Comparison of ENCODE assay signal across 27 cellular contexts in genomic region chr21:40099809-40100208, GRCh38.
"Had no signal": no experiment of that assay in that cellular context is flagged by ENCODE, and none has a peak within 500 bp of the region (broad histone marks: within the 10 kb centered on the region; RNA-seq: fewer than 3 reads in every experiment).

No MANE protein-coding gene starts in this region.

- FAIRE-seq: keratinocyte had no signal

- H3K36me3 ChIP-seq: left lung, lower lobe of right lung, ovary, right atrium auricular region, right lobe of liver, stomach, thyroid gland, transverse colon, upper lobe of left lung, vagina had no signal

- H3K27ac Mint-ChIP-seq: mesothelial cell of epicardium; natural killer cell treated with Interleukin-12 subunit alpha and Interleukin-12 subunit beta and Interleukin-15 and Interleukin-18, amount 100 ng/mL, for 72 hours; progenitor cell of endocrine pancreas; stimulated activated naive B cell treated with anti-CD40 and anti-IgM and Interleukin-4, amounts not matched to agents 10 μg/mL and 1 μg/mL and 100 μg/mL, for 72 hours had no signal

- H3K4me3 Mint-ChIP-seq: mesothelial cell of epicardium; naive B cell; natural killer cell treated with Interleukin-12 subunit alpha and Interleukin-12 subunit beta and Interleukin-15 and Interleukin-18, amount 100 ng/mL, for 72 hours; stimulated activated naive B cell treated with anti-CD40 and anti-IgM and Interleukin-4, amounts not matched to agents 10 μg/mL and 1 μg/mL and 100 μg/mL, for 72 hours had no signal

- H3K36me3 Mint-ChIP-seq: mesothelial cell of epicardium; naive B cell; natural killer cell treated with Interleukin-12 subunit alpha and Interleukin-12 subunit beta and Interleukin-15 and Interleukin-18, amount 100 ng/mL, for 72 hours; stimulated activated naive B cell treated with anti-CD40 and anti-IgM and Interleukin-4, amounts not matched to agents 10 μg/mL and 1 μg/mL and 100 μg/mL, for 72 hours had no signal

- H3K4me1 ChIP-seq: left lung, lower lobe of right lung, right atrium auricular region, right lobe of liver, stomach, testis, thyroid gland, transverse colon, upper lobe of left lung, vagina had no signal

- DNase-seq: hypothalamus; left colon; left lung; lower lobe of right lung; mammary epithelial cell; mesenchymal stem cell; naive B cell; ovary; right lobe of liver; stimulated activated CD4-positive, alpha-beta T cell treated with anti-CD3 and anti-CD28 coated beads, Interleukin-1b, Interleukin-23, amount 100 ng/mL, for 48 hours; stimulated activated CD4-positive, alpha-beta T cell treated with anti-CD3 and anti-CD28 coated beads, Interleukin-2, amount 100 ng/mL, for 48 hours; stimulated activated CD4-positive, alpha-beta T cell treated with anti-CD3 and anti-CD28 coated beads, Interleukin-4, amount 100 ng/mL, for 4 hours; stimulated activated CD8-positive, alpha-beta memory T cell treated with anti-CD3 and anti-CD28 coated beads, Interleukin-4, amount 100 ng/mL, for 48 hours; stimulated activated naive B cell treated with anti-CD40 and anti-IgM and Interleukin-4, amounts not matched to agents 10 μg/mL and 1 μg/mL and 100 μg/mL, for 72 hours; stimulated activated naive CD8-positive, alpha-beta T cell treated with anti-CD3 and anti-CD28 coated beads, Interleukin-15, Interleukin-2, amounts not matched to agents 100 U/mL and 50 U/mL, for 24 hours; stomach; testis; thyroid gland; transverse colon; upper lobe of left lung had no signal

- H3K4me1 Mint-ChIP-seq: mesothelial cell of epicardium; naive B cell; stimulated activated naive B cell treated with anti-CD40 and anti-IgM and Interleukin-4, amounts not matched to agents 10 μg/mL and 1 μg/mL and 100 μg/mL, for 72 hours had no signal

- H3K9me3 ChIP-seq: left lung, lower lobe of right lung, ovary, right atrium auricular region, right lobe of liver, testis, thyroid gland, transverse colon, upper lobe of left lung, vagina had no signal

- H3K27ac ChIP-seq: left lung, lower lobe of right lung, ovary, right atrium auricular region, right lobe of liver, stomach, testis, thyroid gland, transverse colon, upper lobe of left lung, vagina had no signal

- H3K27me3 ChIP-seq: left lung, ovary, right atrium auricular region, stomach, testis, thyroid gland, transverse colon, upper lobe of left lung, vagina had no signal

- H3K4me2 ChIP-seq: smooth muscle cell had no signal

- H3K4me3 ChIP-seq: left lung, lower lobe of right lung, ovary, right atrium auricular region, right lobe of liver, smooth muscle cell, stomach, testis, thyroid gland, transverse colon, upper lobe of left lung, vagina had no signal

- ATAC-seq: left colon; left lung; lower lobe of right lung; natural killer cell treated with Interleukin-12 subunit alpha and Interleukin-12 subunit beta and Interleukin-15 and Interleukin-18, amount 100 ng/mL, for 72 hours; right lobe of liver; stimulated activated naive B cell treated with anti-CD40 and anti-IgM and Interleukin-4, amounts not matched to agents 10 μg/mL and 1 μg/mL and 100 μg/mL, for 72 hours; stimulated activated naive CD8-positive, alpha-beta T cell treated with anti-CD3 and anti-CD28 coated beads, Interleukin-15, Interleukin-2, amounts not matched to agents 100 U/mL and 50 U/mL, for 24 hours had no signal

- H3K27me3 Mint-ChIP-seq: naive B cell; natural killer cell treated with Interleukin-12 subunit alpha and Interleukin-12 subunit beta and Interleukin-15 and Interleukin-18, amount 100 ng/mL, for 72 hours; progenitor cell of endocrine pancreas; stimulated activated naive B cell treated with anti-CD40 and anti-IgM and Interleukin-4, amounts not matched to agents 10 μg/mL and 1 μg/mL and 100 μg/mL, for 72 hours had no signal
